ENCODE assay signal across 8 cellular contexts in the genomic region with DNA sequence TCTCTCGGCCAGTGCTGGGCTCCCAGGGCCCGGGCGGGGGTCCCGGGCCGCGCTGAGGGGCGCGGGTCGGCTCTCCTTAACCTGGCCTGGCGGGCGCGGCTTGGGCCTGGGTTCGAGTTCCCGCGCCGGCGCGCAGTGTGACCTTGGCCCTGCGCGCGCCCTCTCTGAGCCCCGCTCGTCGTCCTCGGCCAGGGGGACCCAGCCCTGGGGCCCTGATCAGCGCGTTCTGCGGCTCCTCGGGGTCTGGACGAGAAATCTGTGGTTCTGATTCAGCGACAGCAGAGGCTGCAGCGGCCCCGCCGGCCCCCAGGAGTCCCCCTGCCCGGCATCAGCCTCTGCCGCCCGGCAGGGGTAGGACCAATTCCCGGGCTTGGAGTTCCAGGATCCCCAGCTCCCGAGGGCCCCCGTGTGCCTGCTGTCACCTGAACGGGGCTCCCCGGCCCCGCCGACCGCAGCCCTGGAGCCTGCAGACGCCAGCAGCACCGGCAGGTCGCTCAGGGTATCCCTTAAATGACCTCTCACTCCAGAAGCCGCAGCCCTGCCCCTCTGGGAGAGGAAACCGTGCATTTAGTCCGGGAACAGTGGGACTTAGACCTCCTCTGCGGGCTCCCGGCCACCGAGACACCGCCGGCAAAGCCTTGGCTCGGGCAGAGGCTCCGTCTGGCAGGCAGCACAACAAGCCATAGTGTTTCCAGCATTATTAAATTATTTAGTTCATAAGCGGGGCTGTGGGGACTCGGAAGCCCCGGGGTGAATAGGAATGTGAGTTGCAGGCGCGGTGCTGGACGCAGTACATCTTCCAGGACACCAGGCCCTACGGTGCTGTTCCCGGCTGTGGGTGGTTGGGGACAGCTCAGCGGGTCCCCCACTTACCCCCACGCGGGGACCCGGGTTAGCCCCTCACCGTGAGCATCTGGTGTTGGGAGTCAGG. TPM values are rescaled to one million over a fixed set of nuclear protein-coding genes. Genes with fewer than 3 reads are reported as not detected.
DNase-seq lines count a peak whose midpoint lies in the region; ATAC-seq and TF ChIP-seq lines count a peak whose summit lies in the region.

No MANE protein-coding gene starts in this region.

- TF ChIP-seq CTCF in AG09309 (IDR thresholded peaks at IDR 0.05; ENCODE audit: control insufficient read depth, insufficient read depth, low read depth, low read length, missing control alignments) (peak; percentile 24), IMR-90 (conservative IDR thresholded peaks at IDR 0.05; ENCODE audit: low read depth, low read length) (no peak), epithelial cell of proximal tubule (conservative IDR thresholded peaks at IDR 0.05; ENCODE audit: low read depth, low read length) (peak; percentile 16), transverse colon (IDR thresholded peaks at IDR 0.05) (peak in 4 of 5 experiments; percentile 12 to 34 (median 14))

- BruUV-seq in IMR-90 (replicated peaks; lab: Mats Ljungman, UMichigan): no TSS peak

- H3K36me3 Mint-ChIP-seq in activated CD4-positive, alpha-beta memory T cell treated with anti-CD3 and anti-CD28 coated beads, Interleukin-2, amount 10 ng/mL, durations not matched to agents 7 days and 5 days (ENCODE audit: low read depth): peaks cover 28% of the 10 kb centered on the region

- DNase-seq in AG09309 (ENCODE audit: low read depth): no peak
- DNase-seq in IMR-90: peak; percentile 21
- peak; percentile 37 for DNase-seq in activated CD4-positive, alpha-beta memory T cell treated with anti-CD3 and anti-CD28 coated beads, Interleukin-2, amount 10 ng/mL, durations not matched to agents 7 days and 5 days
- no peak for DNase-seq in epithelial cell of proximal tubule (ENCODE audit: low read depth)
- DNase-seq in transverse colon: peak; percentile 46

- dilution Hi-C loops in IMR-90 (cut with HindIII; ENCODE audit: low sequenced_read_pairs, unreplicated experiment): no loop called here

- no peak for TF ChIP-seq POLR2A in IMR-90 (IDR thresholded peaks at IDR 0.05; ENCODE audit: low read depth, low read length)
- TF ChIP-seq POLR2A in transverse colon (IDR thresholded peaks at IDR 0.05): no peak

- peaks cover 60% of the 10 kb centered on the region for H3K4me1 Mint-ChIP-seq in activated CD4-positive, alpha-beta memory T cell treated with anti-CD3 and anti-CD28 coated beads, Interleukin-2, amount 10 ng/mL, durations not matched to agents 7 days and 5 days

- H2BK15ac ChIP-seq in IMR-90 (ENCODE audit: low read depth, low read length): no peak overlapping the region

- TF ChIP-seq EP300 in transverse colon (IDR thresholded peaks at IDR 0.05; ENCODE audit: low read depth): no peak

- peak overlapping the region; percentile 89 for H2AK9ac ChIP-seq in IMR-90 (replicated peaks; ENCODE audit: low read depth, low read length, poor library complexity)

- H3K9me3 ChIP-seq in IMR-90 (ENCODE audit: control insufficient read depth, insufficient read depth, low read length) (no peaks in the 10 kb centered on the region), mononuclear cell (ENCODE audit: low read depth, low read length) (no peaks in the 10 kb centered on the region), transverse colon (no peaks in the 10 kb centered on the region)

- peaks cover 15 to 37% of the 10 kb centered on the region in 2 experiments for H3K79me1 ChIP-seq in IMR-90 (ENCODE audit: low read depth in 1 of 2, low read length in 2 of 2)

- CTCF ChIA-PET in IMR-90 (lab: Yijun Ruan, JAX): interaction anchor here (0.9 kb wide), 1 partner anchor 9 kb away, joined by 3 read pairs; no protein-coding TSS in a partner anchor
- CTCF ChIA-PET in activated CD4-positive, alpha-beta memory T cell treated with anti-CD3 and anti-CD28 coated beads, Interleukin-2, amount 10 ng/mL, durations not matched to agents 7 days and 5 days (lab: Charles Lee): interaction anchor here (1.0 to 1.2 kb wide), 3 partner anchors 10 to 50 kb away, joined by 3 to 8 read pairs (median 6); no protein-coding TSS in a partner anchor

- in situ Hi-C loops in IMR-90 (cut with MboI; ENCODE audit: low sequenced_read_pairs) (no loop called here), transverse colon (cut with MboI; ENCODE audit: low pct_ligation_motif_present in 1 of 4, low pct_unique_long_range_greater_than_20kb in 1 of 4, low sequenced_read_pairs in 3 of 4) (no loop called here)

- H3K4me2 ChIP-seq in IMR-90 (ENCODE audit: low read depth, low read length): peak overlapping the region; percentile 78

- H3K27me3 ChIP-seq in IMR-90 (ENCODE audit: control insufficient read depth, insufficient read depth, low read length) (no peaks in the 10 kb centered on the region), mononuclear cell (ENCODE audit: insufficient read depth, low read length) (no peaks in the 10 kb centered on the region), transverse colon (no peaks in the 10 kb centered on the region)

- H3K9ac ChIP-seq in IMR-90 (ENCODE audit: low read depth, low read length): peak overlapping the region; percentile 68

- no peak overlapping the region for H3K18ac ChIP-seq in IMR-90 (ENCODE audit: low read depth, low read length)

- no peaks in the 10 kb centered on the region for H3K36me3 ChIP-seq in IMR-90 (ENCODE audit: control insufficient read depth, insufficient read depth, low read length)
- no peaks in the 10 kb centered on the region for H3K36me3 ChIP-seq in transverse colon

- H3K4me3 ChIP-seq in AG09309 (ENCODE audit: control insufficient read depth, low read depth, low read length) (peak overlapping the region; percentile 83), IMR-90 (ENCODE audit: insufficient read depth, low read depth, low read length) (peak overlapping the region; percentile 85), epithelial cell of proximal tubule (ENCODE audit: low read depth, low read length) (peak overlapping the region; percentile 91), mononuclear cell (ENCODE audit: low read length) (peak overlapping the region; percentile 70), transverse colon (peak overlapping the region; percentile 68 to 96 (median 88))

- H2BK120ac ChIP-seq in IMR-90 (ENCODE audit: low read depth, low read length): no peak overlapping the region

- no peak overlapping the region for H4K91ac ChIP-seq in IMR-90 (ENCODE audit: insufficient read depth, low read depth, low read length)

- TF ChIP-seq RAD21 in IMR-90 (IDR thresholded peaks at IDR 0.05; ENCODE audit: low read length): no peak

- no peak overlapping the region for H2BK20ac ChIP-seq in IMR-90 (ENCODE audit: low read depth, low read length)

- H3K4ac ChIP-seq in IMR-90 (ENCODE audit: low read depth, low read length): no peak overlapping the region

- H4K8ac ChIP-seq in IMR-90 (ENCODE audit: low read depth in 2 of 2, low read length in 2 of 2): peak overlapping the region in 1 of 2 experiments; percentile 21; a peak in 1 of 4 replicates

- intact Hi-C loops in IMR-90 (cut with micrococcal nuclease) (loop anchor here (1.0 to 10.0 kb wide), 3 partner anchors 8 to 67 kb away; no protein-coding TSS in a partner anchor), transverse colon (cut with DNase I; ENCODE audit: low total_unique reads) (no loop called here)

- no peak overlapping the region for H3K56ac ChIP-seq in IMR-90 (ENCODE audit: extremely low read depth, insufficient read depth, low read length)

- H3K9me1 ChIP-seq in IMR-90 (ENCODE audit: insufficient read depth, low read length): peaks cover 11% of the 10 kb centered on the region

- no peak overlapping the region for H3K14ac ChIP-seq in IMR-90 (replicated peaks; ENCODE audit: low read depth, low read length)

- peak overlapping the region; percentile 99 for H3K27ac Mint-ChIP-seq in activated CD4-positive, alpha-beta memory T cell treated with anti-CD3 and anti-CD28 coated beads, Interleukin-2, amount 10 ng/mL, durations not matched to agents 7 days and 5 days

- H2AK5ac ChIP-seq in IMR-90 (ENCODE audit: low read depth, low read length): no peak overlapping the region; the same call in none of the 2 replicates

- peak overlapping the region; percentile 87 for H2AFZ ChIP-seq in IMR-90 (replicated peaks; ENCODE audit: low read length, poor library complexity)

- H3K27ac ChIP-seq in IMR-90 (ENCODE audit: insufficient read depth, low read length) (peak overlapping the region; percentile 31; the same call in 1 of the 2 replicates), transverse colon (peak overlapping the region; percentile 81 to 87 (median 86))

- peaks cover 17% of the 10 kb centered on the region for H4K20me1 ChIP-seq in IMR-90 (ENCODE audit: insufficient read depth, low read length)

- H3K23ac ChIP-seq in IMR-90 (ENCODE audit: low read depth, low read length): peak overlapping the region; percentile 52; the same call in 1 of the 2 replicates

- WGBS in IMR-90 (ENCODE audit: extremely low coverage in 2 of 2, insufficient read length in 1 of 2), 2 experiments: 1% methylated on average over 27 of the region's 71 CpGs; no CpG with 5 or more reads in 1 of the 2 experiments
- WGBS in transverse colon (ENCODE audit: low coverage in 1 of 2), 2 donors: 4% methylated on average over 45 of the region's 71 CpGs; no CpG with 5 or more reads in 1 of the 2 donors

- H3K9me3 Mint-ChIP-seq in activated CD4-positive, alpha-beta memory T cell treated with anti-CD3 and anti-CD28 coated beads, Interleukin-2, amount 10 ng/mL, durations not matched to agents 7 days and 5 days: no peaks in the 10 kb centered on the region

- H3K4me1 ChIP-seq in IMR-90 (ENCODE audit: control insufficient read depth, insufficient read depth, low read length) (peaks cover 9% of the 10 kb centered on the region), mononuclear cell (ENCODE audit: insufficient read depth, low read length) (peaks cover 78% of the 10 kb centered on the region), transverse colon (peaks cover 4 to 41% (median 23%) of the 10 kb centered on the region in 4 donors)

- peak overlapping the region; percentile 88 for H3K4me3 Mint-ChIP-seq in activated CD4-positive, alpha-beta memory T cell treated with anti-CD3 and anti-CD28 coated beads, Interleukin-2, amount 10 ng/mL, durations not matched to agents 7 days and 5 days

- POLR2A ChIA-PET in IMR-90 (lab: Charles Lee; ENCODE audit: unreplicated experiment): interaction anchor here (1.0 kb wide), 1 partner anchor 8 kb away, joined by 3 read pairs; no protein-coding TSS in a partner anchor
- POLR2A ChIA-PET in activated CD4-positive, alpha-beta memory T cell treated with anti-CD3 and anti-CD28 coated beads, Interleukin-2, amount 10 ng/mL, durations not matched to agents 7 days and 5 days (lab: Charles Lee): interaction anchor here (0.9 to 4.3 kb wide), 8 partner anchors 8 to 295 kb away, joined by 3 to 39 read pairs (median 4); partner anchors contain the start of gene EIF3B

- H3K27me3 Mint-ChIP-seq in activated CD4-positive, alpha-beta memory T cell treated with anti-CD3 and anti-CD28 coated beads, Interleukin-2, amount 10 ng/mL, durations not matched to agents 7 days and 5 days: no peaks in the 10 kb centered on the region

- no peak overlapping the region for H2BK5ac ChIP-seq in IMR-90 (ENCODE audit: low read depth, low read length, poor library complexity, severe bottlenecking)

- ATAC-seq in GM19324 (IDR thresholded peaks at IDR 0.05; ENCODE audit: low FRiP score, unreplicated experiment) (peak; percentile 4), IMR-90 (ENCODE audit: low read depth) (peak; percentile 55), GM18858 (IDR thresholded peaks at IDR 0.05; ENCODE audit: unreplicated experiment) (no peak)

- H4K5ac ChIP-seq in IMR-90 (ENCODE audit: low read depth, low read length): no peak overlapping the region

RNA-seq across cellular contexts. Expression of gene CHST12, which starts 0.6 kb away (rescaled TPM):
- total RNA-seq in IMR-90 (2012; rRNA removed): 3.8 and 4.7 TPM in 2 replicates
- polyA plus RNA-seq in IMR-90 (2012; rRNA removed): 27.0 and 31.6 TPM in 2 replicates
- polyA plus RNA-seq in IMR-90 (2012; cell fraction: cytosol; rRNA removed): 26.1 and 46.6 TPM in 2 replicates
- polyA plus RNA-seq in IMR-90 (2012; cell fraction: nucleus; rRNA removed; ENCODE audit: low replicate concordance): 11.2 and 24.6 TPM in 2 replicates
- 10 to 100 TPM; 64.6 to 65.1 TPM for total RNA-seq in activated CD4-positive, alpha-beta memory T cell treated with anti-CD3 and anti-CD28 coated beads, Interleukin-2, amount 10 ng/mL, durations not matched to agents 7 days and 5 days
- total RNA-seq in epithelial cell of proximal tubule: 7.2 and 10.6 TPM in 2 replicates
- 3.0 TPM for total RNA-seq in mononuclear cell
- total RNA-seq in transverse colon: 100 to 1,000 TPM in 1 of 4 donors, 10 to 100 TPM in 2, 1 to 10 TPM in 1; 7.6 to 136 (median 13.6) TPM

RNA-seq across cellular contexts. Expression of gene EIF3B, which starts 49.4 kb away (rescaled TPM):
- 201 and 211 TPM in 2 replicates for total RNA-seq in IMR-90 (2012; rRNA removed)
- 105 and 107 TPM in 2 replicates for polyA plus RNA-seq in IMR-90 (2012; rRNA removed)
- polyA plus RNA-seq in IMR-90 (2012; cell fraction: cytosol; rRNA removed): 68.3 and 87.5 TPM in 2 replicates
- 232 and 274 TPM in 2 replicates for polyA plus RNA-seq in IMR-90 (2012; cell fraction: nucleus; rRNA removed; ENCODE audit: low replicate concordance)
- 100 to 1,000 TPM; 135 to 138 TPM for total RNA-seq in activated CD4-positive, alpha-beta memory T cell treated with anti-CD3 and anti-CD28 coated beads, Interleukin-2, amount 10 ng/mL, durations not matched to agents 7 days and 5 days
- 161 and 244 TPM in 2 replicates for total RNA-seq in epithelial cell of proximal tubule
- total RNA-seq in mononuclear cell: 119 TPM
- total RNA-seq in transverse colon: 100 to 1,000 TPM in 1 of 4 donors, 10 to 100 TPM in 3; 75.4 to 201 (median 90.6) TPM

Comparison
In these comparisons a context has a peak if more than half of its experiments do, and no peak if none do; other contexts are left out.
1. DNase-seq: peak in IMR-90 (single experiment), activated CD4-positive, alpha-beta memory T cell treated with anti-CD3 and anti-CD28 coated beads, Interleukin-2, amount 10 ng/mL, durations not matched to agents 7 days and 5 days (single experiment) and transverse colon (single experiment); none in AG09309 (single experiment) and epithelial cell of proximal tubule (single experiment).
2. Peak in every context shown above with its lines, with median percentiles within 50 percentile points of each other: H3K4me3 ChIP-seq.